8 cellular contexts compared by ENCODE assay signal in genomic region chr21:29298348-29299045, GRCh38. TPM values are rescaled to one million over a fixed set of nuclear protein-coding genes. Genes with fewer than 3 reads are reported as not detected.
DNase-seq lines count a peak whose midpoint lies in the region; TF ChIP-seq lines count a peak whose summit lies in the region.

BACH1 (plus strand) TSS chr21:29298922; CDS start chr21:29321281, 22,359 bp downstream.

- H3K36me3 ChIP-seq in SJSA1: peaks cover 3% of the 10 kb centered on the region; the same call in 1 of the 2 replicates
- no peaks in the 10 kb centered on the region for H3K36me3 ChIP-seq in neutrophil

- peak; percentile 94 for TF ChIP-seq CTCF in neutrophil (IDR thresholded peaks at IDR 0.05)

- H3K27ac ChIP-seq in SJSA1 (peak within 1 kb of the TSS; percentile 94), neutrophil (peak within 1 kb of the TSS; percentile 100), substantia nigra (ENCODE audit: low read depth, low read length, poor library complexity, severe bottlenecking) (peak within 1 kb of the TSS; percentile 74)

- DNase-seq in ELR (ENCODE audit: low read depth) (peak; percentile 93), HCEC 1CT (peak; percentile 95), MV-4-11 (lab: John Stamatoyannopoulos, UW) (peak; percentile 81), SJSA1 (ENCODE audit: low read depth in 1 of 2, low spot score in 2 of 2) (peak; percentile 84 to 93), foreskin melanocyte (peak; percentile 69), substantia nigra (lab: John Stamatoyannopoulos, UW) (peak; percentile 26 to 92 (median 75))
- DNase-seq in activated naive CD4-positive, alpha-beta T cell (lab: John Stamatoyannopoulos, UW): peak; percentile 57 to 82 (median 75)

- H3K4me1 ChIP-seq in SJSA1 (replicated peaks) (peaks cover 43% of the 10 kb centered on the region), neutrophil (ENCODE audit: control insufficient read depth in 1 of 2, insufficient read depth in 1 of 2, low read depth in 1 of 2, low read length in 1 of 2) (peaks cover 51 to 52% of the 10 kb centered on the region in 2 experiments)

- H3K27me3 ChIP-seq in SJSA1 (replicated peaks) (no peaks in the 10 kb centered on the region), neutrophil (no peaks in the 10 kb centered on the region)

- H3K4me3 ChIP-seq in SJSA1 (peak within 1 kb of the TSS; percentile 64), neutrophil (ENCODE audit: low read depth in 1 of 2, low read length in 1 of 2) (peak within 1 kb of the TSS; percentile 92 to 97)

- H3K9me3 ChIP-seq in SJSA1 (replicated peaks): no peaks in the 10 kb centered on the region
- no peaks in the 10 kb centered on the region for H3K9me3 ChIP-seq in neutrophil

RNA-seq across cellular contexts. Expression of gene BACH1, which starts in this region (rescaled TPM):
- 46.0 and 47.3 TPM in 2 replicates for total RNA-seq in SJSA1 (2014; rRNA removed; shearing (Covaris generic))

Comparison
In these comparisons a context has a peak if more than half of its experiments do, and no peak if none do; other contexts are left out.
1. Peak in every context shown above with its lines: DNase-seq, H3K4me3 ChIP-seq and H3K27ac ChIP-seq.